In the genomic region with DNA sequence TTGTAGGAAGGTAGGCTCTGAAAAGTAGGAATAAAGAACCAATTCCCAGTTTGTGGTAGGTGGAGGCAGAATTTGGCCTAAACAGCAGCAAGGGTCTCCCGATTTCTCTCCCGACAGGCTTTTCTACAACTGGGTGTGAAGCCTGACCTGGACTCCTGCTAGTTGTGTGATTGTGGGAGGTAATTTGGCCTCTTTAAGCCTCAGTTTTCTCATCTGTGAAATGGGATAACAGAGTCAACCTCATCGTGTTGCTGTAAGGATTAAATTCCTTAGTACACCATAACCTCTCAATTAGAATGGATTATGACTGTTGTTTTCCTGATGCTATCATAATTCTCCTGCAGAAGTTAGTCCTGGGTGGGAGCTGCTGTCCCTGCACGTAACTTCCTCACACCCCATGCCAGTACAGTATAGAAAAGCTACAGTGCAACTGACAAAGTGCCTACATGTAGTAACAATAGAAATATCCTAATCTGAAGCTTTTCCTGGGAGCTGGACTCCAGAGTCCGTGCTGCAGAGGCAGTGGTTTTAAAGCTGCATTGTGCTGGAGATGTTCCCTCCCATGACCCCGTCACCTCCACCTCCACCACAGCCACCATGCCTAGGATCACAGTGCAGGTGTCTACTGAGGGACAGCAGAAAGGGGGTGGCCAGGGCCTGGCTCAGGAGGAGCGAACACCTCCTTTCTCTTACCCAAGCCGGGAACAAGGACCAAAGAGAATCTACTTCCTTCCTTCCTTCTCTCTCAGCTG, we compare ENCODE assay signal across 2 cellular contexts.
TF ChIP-seq lines count a peak whose summit lies in the region.

No MANE protein-coding gene starts in this region.

TF ChIP-seq in A549, 52 proteins besides CTCF, POLR2A, EP300 and RAD21:
- TF ChIP-seq, protein P1, sequence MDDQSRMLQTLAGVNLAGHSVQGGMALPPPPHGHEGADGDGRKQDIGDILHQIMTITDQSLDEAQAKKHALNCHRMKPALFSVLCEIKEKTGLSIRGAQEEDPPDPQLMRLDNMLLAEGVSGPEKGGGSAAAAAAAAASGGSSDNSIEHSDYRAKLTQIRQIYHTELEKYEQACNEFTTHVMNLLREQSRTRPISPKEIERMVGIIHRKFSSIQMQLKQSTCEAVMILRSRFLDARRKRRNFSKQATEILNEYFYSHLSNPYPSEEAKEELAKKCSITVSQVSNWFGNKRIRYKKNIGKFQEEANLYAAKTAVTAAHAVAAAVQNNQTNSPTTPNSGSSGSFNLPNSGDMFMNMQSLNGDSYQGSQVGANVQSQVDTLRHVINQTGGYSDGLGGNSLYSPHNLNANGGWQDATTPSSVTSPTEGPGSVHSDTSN (IDR thresholded peaks at IDR 0.05), result no peak
- no peak for TF ChIP-seq KDM5A (IDR thresholded peaks at IDR 0.05)
- TF ChIP-seq JUN (IDR thresholded peaks at IDR 0.05), result no peak
- no peak for TF ChIP-seq HOXA7 (CRISPR knock-in tag; IDR thresholded peaks at IDR 0.05)
- TF ChIP-seq NR3C1 (IDR thresholded peaks at IDR 0.05), result no peak
- no peak for TF ChIP-seq GATA3 (IDR thresholded peaks at IDR 0.05; ENCODE audit: borderline replicate concordance)
- no peak for TF ChIP-seq JUNB (IDR thresholded peaks at IDR 0.05)
- TF ChIP-seq KDM1A (IDR thresholded peaks at IDR 0.05; ENCODE audit: low read depth), result no peak
- TF ChIP-seq EHMT2 (IDR thresholded peaks at IDR 0.05; ENCODE audit: low read depth), result no peak
- TF ChIP-seq HEYL (CRISPR knock-in tag; IDR thresholded peaks at IDR 0.05), result no peak
- TF ChIP-seq SMC3 (IDR thresholded peaks at IDR 0.05), result no peak

TF ChIP-seq in HepG2, 621 proteins besides CTCF, POLR2A, EP300 and RAD21:
- TF ChIP-seq SOX6 (IDR thresholded peaks at IDR 0.05), result no peak
- TF ChIP-seq SOX6 (CRISPR knock-in tag; IDR thresholded peaks at IDR 0.05), result no peak
- 0 out of 2 replicates have a peak, but pooled peaks have one; percentile 17 for TF ChIP-seq ZMYM3 (CRISPR knock-in tag; IDR thresholded peaks at IDR 0.05)
- TF ChIP-seq ZEB1 (IDR thresholded peaks at IDR 0.05; ENCODE audit: insufficient replicate concordance, low read depth), result no peak
- TF ChIP-seq ZNF629 (CRISPR knock-in tag; conservative IDR thresholded peaks at IDR 0.05), result peak; percentile 85
- TF ChIP-seq CHD4 (IDR thresholded peaks at IDR 0.05; ENCODE audit: borderline replicate concordance, low read length), result peak; percentile 44; the same call in 1 of the 2 replicates
- TF ChIP-seq, protein P2, sequence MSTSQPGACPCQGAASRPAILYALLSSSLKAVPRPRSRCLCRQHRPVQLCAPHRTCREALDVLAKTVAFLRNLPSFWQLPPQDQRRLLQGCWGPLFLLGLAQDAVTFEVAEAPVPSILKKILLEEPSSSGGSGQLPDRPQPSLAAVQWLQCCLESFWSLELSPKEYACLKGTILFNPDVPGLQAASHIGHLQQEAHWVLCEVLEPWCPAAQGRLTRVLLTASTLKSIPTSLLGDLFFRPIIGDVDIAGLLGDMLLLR (CRISPR knock-in tag; IDR thresholded peaks at IDR 0.05), result no peak
- TF ChIP-seq ETV6 (CRISPR knock-in tag; conservative IDR thresholded peaks at IDR 0.05), result no peak
